15 cellular contexts compared by ENCODE assay signal in genomic region chr3:4907050-4907449, GRCh38.
DNase-seq lines count a peak whose midpoint lies in the region; ATAC-seq and TF ChIP-seq lines count a peak whose summit lies in the region.
"Had no signal": no experiment of that assay in that cellular context is flagged by ENCODE, and none has a peak within 500 bp of the region (broad histone marks: within the 10 kb centered on the region; RNA-seq: fewer than 3 reads in every experiment).

No MANE protein-coding gene starts in this region.

- peak overlapping the region; percentile 39 for H3K27ac ChIP-seq in hepatocyte

- peaks cover 66% of the 10 kb centered on the region for H3K4me1 Mint-ChIP-seq in stimulated activated naive CD8-positive, alpha-beta T cell treated with anti-CD3 and anti-CD28 coated beads, Interleukin-15, Interleukin-2, amounts not matched to agents 100 ng/mL and 50 ng/mL, for 24 hours (ENCODE audit: low read depth)
- peaks cover 35% of the 10 kb centered on the region for H3K4me1 Mint-ChIP-seq in activated T-helper 17 cell treated with anti-CD3 and anti-CD28 coated beads, Interleukin-2, amount 50 U/mL, for 72 hours
- peaks cover 43% of the 10 kb centered on the region for H3K4me1 Mint-ChIP-seq in type B pancreatic cell (ENCODE audit: unreplicated experiment)

- H3K27ac Mint-ChIP-seq in stimulated activated naive CD8-positive, alpha-beta T cell treated with anti-CD3 and anti-CD28 coated beads, Interleukin-15, Interleukin-2, amounts not matched to agents 100 ng/mL and 50 ng/mL, for 24 hours, result peak overlapping the region; percentile 88
- peak overlapping the region; percentile 85 for H3K27ac Mint-ChIP-seq in activated T-helper 17 cell treated with anti-CD3 and anti-CD28 coated beads, Interleukin-2, amount 50 U/mL, for 72 hours
- H3K27ac Mint-ChIP-seq in type B pancreatic cell, result peak overlapping the region; percentile 95
- H3K27ac Mint-ChIP-seq: HFFc6 had no signal

- H3K4me3 Mint-ChIP-seq in stimulated activated naive CD8-positive, alpha-beta T cell treated with anti-CD3 and anti-CD28 coated beads, Interleukin-15, Interleukin-2, amounts not matched to agents 100 ng/mL and 50 ng/mL, for 24 hours, result no peak overlapping the region
- peak overlapping the region; percentile 78 for H3K4me3 Mint-ChIP-seq in activated T-helper 17 cell treated with anti-CD3 and anti-CD28 coated beads, Interleukin-2, amount 50 U/mL, for 72 hours
- no peak overlapping the region for H3K4me3 Mint-ChIP-seq in type B pancreatic cell
- H3K4me3 Mint-ChIP-seq: HFFc6 had no signal

- no peak for ATAC-seq in stimulated activated naive CD8-positive, alpha-beta T cell treated with anti-CD3 and anti-CD28 coated beads, Interleukin-15, Interleukin-2, amounts not matched to agents 100 U/mL and 50 U/mL, for 24 hours
- ATAC-seq in activated T-helper 17 cell treated with anti-CD3 and anti-CD28 coated beads, Interleukin-2, amount 50 U/mL, for 72 hours (replicated peaks), result no peak

- DNase-seq in stimulated activated naive CD8-positive, alpha-beta T cell treated with anti-CD3 and anti-CD28 coated beads, Interleukin-15, Interleukin-2, amounts not matched to agents 100 U/mL and 50 U/mL, for 24 hours, result no peak
- no peak for DNase-seq in hepatocyte (ENCODE audit: low spot score)
- no peak for DNase-seq in type B pancreatic cell (ENCODE audit: extremely low spot score, unreplicated experiment)
- DNase-seq in activated CD8-positive, alpha-beta memory T cell treated with anti-CD3 and anti-CD28 coated beads for 24 hours, result no peak
- no peak for DNase-seq in NOMO-1 (lab: John Stamatoyannopoulos, UW; ENCODE audit: unreplicated experiment in 2 of 2)
- no peak for DNase-seq in occipital lobe (lab: John Stamatoyannopoulos, UW)
- DNase-seq: AML-193, DMS53, HFFc6, KG1, NCI-H1048, NCI-H146, NCI-H510A had no signal

- H3K27me3 ChIP-seq in hepatocyte, result no peaks in the 10 kb centered on the region

- peaks cover under 1% of the 10 kb centered on the region for H3K27me3 Mint-ChIP-seq in stimulated activated naive CD8-positive, alpha-beta T cell treated with anti-CD3 and anti-CD28 coated beads, Interleukin-15, Interleukin-2, amounts not matched to agents 100 ng/mL and 50 ng/mL, for 24 hours
- H3K27me3 Mint-ChIP-seq in activated T-helper 17 cell treated with anti-CD3 and anti-CD28 coated beads, Interleukin-2, amount 50 U/mL, for 72 hours, result no peaks in the 10 kb centered on the region
- H3K27me3 Mint-ChIP-seq in type B pancreatic cell, result no peaks in the 10 kb centered on the region

- no peak overlapping the region for H3K4me2 ChIP-seq in hepatocyte

- no peaks in the 10 kb centered on the region for H3K36me3 Mint-ChIP-seq in stimulated activated naive CD8-positive, alpha-beta T cell treated with anti-CD3 and anti-CD28 coated beads, Interleukin-15, Interleukin-2, amounts not matched to agents 100 ng/mL and 50 ng/mL, for 24 hours (ENCODE audit: low read depth)
- H3K36me3 Mint-ChIP-seq in activated T-helper 17 cell treated with anti-CD3 and anti-CD28 coated beads, Interleukin-2, amount 50 U/mL, for 72 hours (ENCODE audit: low read depth), result no peaks in the 10 kb centered on the region
- H3K36me3 Mint-ChIP-seq in type B pancreatic cell, result no peaks in the 10 kb centered on the region

- H3K36me3 ChIP-seq in hepatocyte (replicated peaks; ENCODE audit: insufficient read depth, low read depth), result no peaks in the 10 kb centered on the region

- H3K4me3 ChIP-seq in hepatocyte, result no peak overlapping the region

- no peaks in the 10 kb centered on the region for H4K20me1 ChIP-seq in hepatocyte (ENCODE audit: insufficient read depth, poor library complexity, severe bottlenecking)

- peaks cover 4% of the 10 kb centered on the region for H3K4me1 ChIP-seq in hepatocyte (ENCODE audit: insufficient read depth)

- TF ChIP-seq CTCF in hepatocyte (IDR thresholded peaks at IDR 0.05; ENCODE audit: poor library complexity) (no peak), type B pancreatic cell (conservative IDR thresholded peaks at IDR 0.05) (no peak)

- no peaks in the 10 kb centered on the region for H3K79me2 ChIP-seq in hepatocyte

- no peaks in the 10 kb centered on the region for H3K9me2 ChIP-seq in hepatocyte (replicated peaks; ENCODE audit: insufficient read depth)

- no peaks in the 10 kb centered on the region for H3K9me3 ChIP-seq in hepatocyte (ENCODE audit: low read depth)

- 88% methylated on average over 1 of the region's 1 CpG for WGBS in hepatocyte (ENCODE audit: low lambda C conversion rate, missing lambda C conversion rate)

- H2AFZ ChIP-seq in hepatocyte, result no peak overlapping the region

- H3K9me3 Mint-ChIP-seq in stimulated activated naive CD8-positive, alpha-beta T cell treated with anti-CD3 and anti-CD28 coated beads, Interleukin-15, Interleukin-2, amounts not matched to agents 100 ng/mL and 50 ng/mL, for 24 hours, result no peaks in the 10 kb centered on the region
- no peaks in the 10 kb centered on the region for H3K9me3 Mint-ChIP-seq in activated T-helper 17 cell treated with anti-CD3 and anti-CD28 coated beads, Interleukin-2, amount 50 U/mL, for 72 hours
- H3K9me3 Mint-ChIP-seq in type B pancreatic cell, result no peaks in the 10 kb centered on the region
- H3K9me3 Mint-ChIP-seq: HFFc6 had no signal
